ENCODE assay signal across 30 cellular contexts in genomic region chr2:180892081-180892480, GRCh38.
"Had no signal": no experiment of that assay in that cellular context is flagged by ENCODE, and none has a peak within 500 bp of the region (broad histone marks: within the 10 kb centered on the region; RNA-seq: fewer than 3 reads in every experiment).

No MANE protein-coding gene starts in this region.

- H3K4me1 ChIP-seq: adrenal gland, ascending aorta, breast epithelium, colonic mucosa, esophagus muscularis mucosa had no signal

- H3K4me3 ChIP-seq: adrenal gland, ascending aorta, breast epithelium, cardiac muscle cell, colonic mucosa, esophagus muscularis mucosa had no signal

- H3K27me3 ChIP-seq: adrenal gland, ascending aorta, breast epithelium, cardiac muscle cell, colonic mucosa, esophagus muscularis mucosa, foreskin keratinocyte had no signal

- H3K9me3 ChIP-seq: adrenal gland, ascending aorta, breast epithelium, colonic mucosa, esophagus muscularis mucosa had no signal

- H3K36me3 ChIP-seq: adrenal gland, ascending aorta, breast epithelium, cardiac muscle cell, colonic mucosa, esophagus muscularis mucosa had no signal

- DNase-seq: activated CD4-positive, alpha-beta memory T cell treated with anti-CD3 and anti-CD28 coated beads for 36 hours; activated CD4-positive, alpha-beta T cell treated with anti-CD3 and anti-CD28 coated beads for 36 hours; activated CD4-positive, alpha-beta T cell treated with anti-CD3 and anti-CD28 coated beads, Interleukin-2, amount 10 ng/mL, durations not matched to agents 24 days and 14 days; activated CD4-positive, CD25-positive, alpha-beta regulatory T cell; activated CD4-positive, CD25-positive, alpha-beta regulatory T cell treated with anti-CD3 and anti-CD28 coated beads, Interleukin-2, amount 50 U/mL, for 72 hours; activated CD8-positive, alpha-beta memory T cell treated with anti-CD3 and anti-CD28 coated beads, Interleukin-2, amount 10 ng/mL, durations not matched to agents 7 days and 5 days; activated CD8-positive, alpha-beta memory T cell treated with anti-CD3 and anti-CD28 coated beads, Interleukin-2, amount 50 U/mL, for 4 hours; activated CD8-positive, alpha-beta T cell treated with anti-CD3 and anti-CD28 coated beads, Interleukin-2, amount 10 ng/mL, durations not matched to agents 7 days and 5 days; activated effector memory CD4-positive, alpha-beta T cell treated with anti-CD3 and anti-CD28 coated beads, Interleukin-2, amount 50 U/mL, for 16 hours; activated naive CD4-positive, alpha-beta T cell treated with anti-CD3 and anti-CD28 coated beads for 36 hours; activated naive CD8-positive, alpha-beta T cell treated with anti-CD3 and anti-CD28 coated beads for 36 hours; activated naive CD8-positive, alpha-beta T cell treated with anti-CD3 and anti-CD28 coated beads, Interleukin-2, amount 50 U/mL, for 24 hours; activated T-cell treated with anti-CD3 and anti-CD28 coated beads, Interleukin-2, amount 50 U/mL, for 1 hour; activated T-cell treated with anti-CD3 and anti-CD28 coated beads, Interleukin-2, amount 50 U/mL, for 48 hours; adrenal gland; central memory CD4-positive, alpha-beta T cell; cerebellar nuclear complex; colonic mucosa; effector CD4-positive, alpha-beta T cell; effector memory CD8-positive, alpha-beta T cell; erythroblast; foreskin keratinocyte; head of caudate nucleus; T-helper 1 cell; T-helper 17 cell; T1000 had no signal

- H3K27ac ChIP-seq: adrenal gland, ascending aorta, breast epithelium, cardiac muscle cell, colonic mucosa, esophagus muscularis mucosa, foreskin keratinocyte had no signal

- ATAC-seq: activated CD4-positive, alpha-beta T cell treated with anti-CD3 and anti-CD28 coated beads for 36 hours; activated CD8-positive, alpha-beta memory T cell treated with anti-CD3 and anti-CD28 coated beads, Interleukin-2, amount 10 ng/mL, durations not matched to agents 7 days and 5 days; activated CD8-positive, alpha-beta T cell treated with anti-CD3 and anti-CD28 coated beads, Interleukin-2, amount 10 ng/mL, durations not matched to agents 7 days and 5 days; activated naive CD8-positive, alpha-beta T cell treated with anti-CD3 and anti-CD28 coated beads, Interleukin-2, amount 50 U/mL, for 24 hours; effector memory CD8-positive, alpha-beta T cell; foreskin keratinocyte; T-helper 17 cell had no signal
